In the genomic region with DNA sequence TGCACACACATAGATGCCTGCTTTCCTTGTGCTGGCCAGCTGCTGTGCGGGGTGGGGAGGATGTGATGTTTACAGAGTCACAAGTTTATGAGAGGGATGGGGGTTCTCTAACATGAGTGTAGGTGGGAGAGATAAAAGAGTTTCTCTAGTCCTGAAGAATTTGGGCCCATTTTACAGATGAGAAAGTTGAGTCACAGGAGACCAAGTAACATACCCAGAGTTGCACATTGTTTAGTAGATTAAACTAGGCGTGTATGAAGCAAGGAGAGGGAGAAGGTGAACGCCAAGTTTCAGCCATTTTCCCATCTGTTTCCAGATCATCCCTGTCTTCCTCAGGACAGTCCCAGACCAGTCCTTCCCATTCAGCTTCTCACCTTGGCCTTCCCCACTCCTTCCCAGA, we compare ENCODE assay signal across 29 cellular contexts.
"Had no signal": no experiment of that assay in that cellular context is flagged by ENCODE, and none has a peak within 500 bp of the region (broad histone marks: within the 10 kb centered on the region; RNA-seq: fewer than 3 reads in every experiment).

No MANE protein-coding gene starts in this region.

- H3K27me3 ChIP-seq: cardiac muscle cell, MG63 had no signal

- H3K4me3 Mint-ChIP-seq: activated CD4-positive, alpha-beta T cell treated with anti-CD3 and anti-CD28 coated beads, Interleukin-2, amount 10 ng/mL, durations not matched to agents 24 days and 14 days; activated CD8-positive, alpha-beta T cell treated with anti-CD3 and anti-CD28 coated beads for 36 hours; activated naive CD4-positive, alpha-beta T cell treated with anti-CD3 and anti-CD28 coated beads, Interleukin-2, amount 50 U/mL, for 24 hours; activated naive CD8-positive, alpha-beta T cell treated with anti-CD3 and anti-CD28 coated beads, Interleukin-2, amount 50 U/mL, for 24 hours; activated T-cell treated with anti-CD3 and anti-CD28 coated beads, Interleukin-2, amount 50 U/mL, for 24 hours had no signal

- H3K27ac ChIP-seq: WERI-Rb-1 had no signal

- H3K36me3 ChIP-seq: cardiac muscle cell, MG63, WERI-Rb-1 had no signal

- H3K4me1 Mint-ChIP-seq: activated CD4-positive, alpha-beta T cell treated with anti-CD3 and anti-CD28 coated beads, Interleukin-2, amount 10 ng/mL, durations not matched to agents 24 days and 14 days; activated naive CD4-positive, alpha-beta T cell treated with anti-CD3 and anti-CD28 coated beads, Interleukin-2, amount 50 U/mL, for 24 hours; activated naive CD8-positive, alpha-beta T cell treated with anti-CD3 and anti-CD28 coated beads, Interleukin-2, amount 50 U/mL, for 24 hours had no signal

- H3K9me3 Mint-ChIP-seq: activated CD4-positive, alpha-beta T cell treated with anti-CD3 and anti-CD28 coated beads, Interleukin-2, amount 10 ng/mL, durations not matched to agents 24 days and 14 days; activated CD8-positive, alpha-beta T cell treated with anti-CD3 and anti-CD28 coated beads for 36 hours; activated naive CD4-positive, alpha-beta T cell treated with anti-CD3 and anti-CD28 coated beads, Interleukin-2, amount 50 U/mL, for 24 hours; activated naive CD8-positive, alpha-beta T cell treated with anti-CD3 and anti-CD28 coated beads, Interleukin-2, amount 50 U/mL, for 24 hours; activated T-cell treated with anti-CD3 and anti-CD28 coated beads, Interleukin-2, amount 50 U/mL, for 24 hours; activated T-helper 2 cell treated with anti-CD3 and anti-CD28 coated beads, Interferon-gamma antibody, Interleukin-2, Interleukin-4, amounts not matched to agents 10 μg/mL and 5 μg/mL and 100 μg/mL, durations not matched to agents 14 hours and 24 hours and 36 hours had no signal

- H3K36me3 Mint-ChIP-seq: activated naive CD4-positive, alpha-beta T cell treated with anti-CD3 and anti-CD28 coated beads, Interleukin-2, amount 50 U/mL, for 24 hours had no signal

- ATAC-seq: activated CD8-positive, alpha-beta T cell treated with anti-CD3 and anti-CD28 coated beads for 36 hours; activated naive CD8-positive, alpha-beta T cell treated with anti-CD3 and anti-CD28 coated beads, Interleukin-2, amount 50 U/mL, for 24 hours had no signal

- H3K27ac Mint-ChIP-seq: activated CD4-positive, alpha-beta T cell treated with anti-CD3 and anti-CD28 coated beads, Interleukin-2, amount 10 ng/mL, durations not matched to agents 24 days and 14 days; activated CD8-positive, alpha-beta T cell treated with anti-CD3 and anti-CD28 coated beads for 36 hours; activated naive CD4-positive, alpha-beta T cell treated with anti-CD3 and anti-CD28 coated beads, Interleukin-2, amount 50 U/mL, for 24 hours; activated naive CD8-positive, alpha-beta T cell treated with anti-CD3 and anti-CD28 coated beads, Interleukin-2, amount 50 U/mL, for 24 hours; activated T-cell treated with anti-CD3 and anti-CD28 coated beads, Interleukin-2, amount 50 U/mL, for 24 hours; activated T-helper 2 cell treated with anti-CD3 and anti-CD28 coated beads, Interferon-gamma antibody, Interleukin-2, Interleukin-4, amounts not matched to agents 10 μg/mL and 5 μg/mL and 100 μg/mL, durations not matched to agents 14 hours and 24 hours and 36 hours had no signal

- H3K4me3 ChIP-seq: cardiac muscle cell, MG63 had no signal

- DNase-seq: activated CD4-positive, alpha-beta T cell treated with anti-CD3 and anti-CD28 coated beads for 1 hour; activated CD4-positive, alpha-beta T cell treated with anti-CD3 and anti-CD28 coated beads, Interleukin-2, amount 10 ng/mL, durations not matched to agents 24 days and 14 days; activated CD4-positive, alpha-beta T cell treated with anti-CD3 and anti-CD28 coated beads, Interleukin-2, amount 50 U/mL, for 4 hours; activated CD4-positive, CD25-positive, alpha-beta regulatory T cell; activated CD8-positive, alpha-beta T cell treated with anti-CD3 and anti-CD28 coated beads for 36 hours; activated gamma-delta T cell; activated naive CD4-positive, alpha-beta T cell treated with Interleukin-2 at 50 U/mL for 16 hours; activated naive CD8-positive, alpha-beta T cell treated with anti-CD3 and anti-CD28 coated beads, Interleukin-2, amount 50 U/mL, for 24 hours; activated T-cell treated with anti-CD3 and anti-CD28 coated beads, Interleukin-2, amount 50 U/mL, for 24 hours; anterior cingulate cortex; Kasumi-1; KG1; MG63; NCI-H1048; NCI-H1436 treated with DMSO at 0.1 percent for 48 hours; NCI-H1694 treated with DMSO at 0.1 percent for 48 hours; NCI-H2029; NCI-H345; NCI-H526; NCI-H748 treated with DMSO at 0.1 percent for 48 hours; OCI-M1; Right ventricle myocardium superior; SW 1271; T-helper 1 cell; T1000; WERI-Rb-1 had no signal

- H3K9me3 ChIP-seq: MG63 had no signal
